Comparison of ENCODE assay signal across 1 cellular context in genomic region chr11:62841361-62842170, GRCh38.
TF ChIP-seq lines count a peak whose summit lies in the region.

No MANE protein-coding gene starts in this region.

TF ChIP-seq in K562, 482 proteins besides CTCF, POLR2A, EP300 and RAD21 (continued from another document and continues in another):
- TF ChIP-seq SRF (CRISPR knock-in tag; IDR thresholded peaks at IDR 0.05) (peak in 1 of 2 experiments; percentile 98; a peak in 2 of 4 replicates), ZNF274 (IDR thresholded peaks at IDR 0.05; ENCODE audit: borderline replicate concordance, low read depth, low read length) (peak; percentile 14; the same call in 1 of the 2 replicates), ZBTB11 (CRISPR knock-in tag; IDR thresholded peaks at IDR 0.05) (peak; percentile 71 to 89 (median 76); a peak in 5 of 6 replicates), SMARCA5 (IDR thresholded peaks at IDR 0.05) (no peak), TBP (optimal IDR thresholded peaks at IDR 0.05; ENCODE audit: low read depth, low read length) (no peak), HMGXB4 (CRISPR knock-in tag; IDR thresholded peaks at IDR 0.05) (no peak), KAT2B (IDR thresholded peaks at IDR 0.05; ENCODE audit: low read depth, low read length) (no peak), SAFB2 (IDR thresholded peaks at IDR 0.05; ENCODE audit: borderline replicate concordance, low read depth, low read length, severe bottlenecking) (no peak), KAT8 (IDR thresholded peaks at IDR 0.05; ENCODE audit: low read depth) (no peak), BHLHE40 (IDR thresholded peaks at IDR 0.05; ENCODE audit: low read length) (peak; percentile 40; the same call in 1 of the 2 replicates), HLTF (IDR thresholded peaks at IDR 0.05) (peak; percentile 97), SMARCB1 (IDR thresholded peaks at IDR 0.05; ENCODE audit: insufficient read length, low read depth) (no peak), NR4A1 (CRISPR knock-in tag; IDR thresholded peaks at IDR 0.05) (peak; percentile 95; the same call in 1 of the 2 replicates), NR4A1 (tag; IDR thresholded peaks at IDR 0.05) (0 out of 2 replicates have a peak, but pooled peaks have one; percentile 79), SNRNP70 (optimal IDR thresholded peaks at IDR 0.05; ENCODE audit: low read depth, low read length) (no peak), MEF2A (IDR thresholded peaks at IDR 0.05; ENCODE audit: control insufficient read depth, low read depth, low read length) (peak; percentile 82), MYC (IDR thresholded peaks at IDR 0.05; ENCODE audit: low read depth, low read length) (peak; percentile 92), MYC (CRISPR knock-in tag; IDR thresholded peaks at IDR 0.05; ENCODE audit: borderline replicate concordance, low read depth) (peak; percentile 97), TFAM (CRISPR knock-in tag; conservative IDR thresholded peaks at IDR 0.05) (no peak), ZFP30 (CRISPR knock-in tag; IDR thresholded peaks at IDR 0.05; ENCODE audit: borderline replicate concordance) (peak; percentile 100; the same call in 1 of the 2 replicates), PHF20 (IDR thresholded peaks at IDR 0.05; ENCODE audit: partially characterized antibody) (peak; percentile 90), NUFIP1 (IDR thresholded peaks at IDR 0.05; ENCODE audit: partially characterized antibody) (peak; percentile 99), BRF2 (IDR thresholded peaks at IDR 0.05; ENCODE audit: borderline replicate concordance, insufficient read depth, insufficient read length) (no peak), ESRRA (IDR thresholded peaks at IDR 0.05; ENCODE audit: borderline replicate concordance, low read depth) (peak; percentile 76; the same call in 1 of the 2 replicates), IRF9 (tag; IDR thresholded peaks at IDR 0.05) (peak; percentile 85), ZNF639 (CRISPR knock-in tag; conservative IDR thresholded peaks at IDR 0.05 in 1 of 2, IDR thresholded peaks at IDR 0.05 in 1 of 2) (peak in 1 of 2 experiments; percentile 85; a peak in 2 of 4 replicates), ZNF143 (CRISPR knock-in tag; IDR thresholded peaks at IDR 0.05) (peak; percentile 37; the same call in 1 of the 2 replicates), NRF1 (conservative IDR thresholded peaks at IDR 0.05 in 1 of 2, IDR thresholded peaks at IDR 0.05 in 1 of 2) (peak in 1 of 2 experiments; percentile 9; a peak in 1 of 4 replicates), PHB (CRISPR knock-in tag; IDR thresholded peaks at IDR 0.05) (peak; percentile 100), NFIC (IDR thresholded peaks at IDR 0.05) (peak; percentile 94), ARID3A (IDR thresholded peaks at IDR 0.05; ENCODE audit: borderline replicate concordance, low read depth, low read length) (peak; percentile 83; the same call in 1 of the 2 replicates), SIRT6 (IDR thresholded peaks at IDR 0.05; ENCODE audit: low read depth, low read length) (no peak), TGIF2 (CRISPR knock-in tag; IDR thresholded peaks at IDR 0.05) (0 out of 2 replicates have a peak, but pooled peaks have one; percentile 49), ZNF354B (CRISPR knock-in tag; IDR thresholded peaks at IDR 0.05) (peak; percentile 97), MGA (IDR thresholded peaks at IDR 0.05) (no peak; the same call in none of the 2 replicates), SRSF3 (IDR thresholded peaks at IDR 0.05; ENCODE audit: insufficient read depth, low read length) (no peak), TCF7 (IDR thresholded peaks at IDR 0.05; ENCODE audit: borderline replicate concordance) (peak; percentile 82; the same call in 1 of the 2 replicates), NR1H2 (CRISPR knock-in tag; IDR thresholded peaks at IDR 0.05) (peak; percentile 96; the same call in 1 of the 2 replicates), DACH1 (IDR thresholded peaks at IDR 0.05; ENCODE audit: partially characterized antibody) (peak; percentile 66)
